ENCODE assay signal across 23 cellular contexts in genomic region chr3:4461459-4462090, GRCh38.
"Had no signal": no experiment of that assay in that cellular context is flagged by ENCODE, and none has a peak within 500 bp of the region (broad histone marks: within the 10 kb centered on the region; RNA-seq: fewer than 3 reads in every experiment).

No MANE protein-coding gene starts in this region.

- H3K36me3 Mint-ChIP-seq: mesothelial cell of epicardium; naive B cell; natural killer cell treated with Interleukin-12 subunit alpha and Interleukin-12 subunit beta and Interleukin-15 and Interleukin-18, amount 100 ng/mL, for 72 hours had no signal

- ATAC-seq: esophagus mucosa; gastrocnemius medialis; left lobe of liver; mucosa of descending colon; natural killer cell treated with Interleukin-12 subunit alpha and Interleukin-12 subunit beta and Interleukin-15 and Interleukin-18, amount 100 ng/mL, for 72 hours; sciatic nerve; stimulated activated naive CD8-positive, alpha-beta T cell treated with anti-CD3 and anti-CD28 coated beads, Interleukin-15, amount 100 ng/mL, for 72 hours; upper lobe of right lung had no signal

- H3K9me3 Mint-ChIP-seq: naive B cell; natural killer cell treated with Interleukin-12 subunit alpha and Interleukin-12 subunit beta and Interleukin-15 and Interleukin-18, amount 100 ng/mL, for 72 hours; stimulated activated naive CD8-positive, alpha-beta T cell treated with anti-CD3 and anti-CD28 coated beads, Interleukin-15, amount 100 ng/mL, for 72 hours had no signal

- H3K27ac Mint-ChIP-seq: mesothelial cell of epicardium; natural killer cell treated with Interleukin-12 subunit alpha and Interleukin-12 subunit beta and Interleukin-15 and Interleukin-18, amount 100 ng/mL, for 72 hours; stimulated activated naive CD8-positive, alpha-beta T cell treated with anti-CD3 and anti-CD28 coated beads, Interleukin-15, amount 100 ng/mL, for 72 hours had no signal

- H3K27me3 Mint-ChIP-seq: naive B cell; natural killer cell treated with Interleukin-12 subunit alpha and Interleukin-12 subunit beta and Interleukin-15 and Interleukin-18, amount 100 ng/mL, for 72 hours; stimulated activated naive CD8-positive, alpha-beta T cell treated with anti-CD3 and anti-CD28 coated beads, Interleukin-15, amount 100 ng/mL, for 72 hours had no signal

- DNase-seq: dorsolateral prefrontal cortex; effector CD4-positive, alpha-beta T cell; foreskin fibroblast; gastrocnemius medialis; head of caudate nucleus; kidney; mesenchymal stem cell; mucosa of descending colon; naive B cell; stimulated activated CD4-positive, alpha-beta T cell treated with anti-CD3 and anti-CD28 coated beads, Interleukin-12 subunit alpha, Interleukin-12 subunit beta, amount 100 ng/mL, for 4 hours; stimulated activated CD4-positive, alpha-beta T cell treated with anti-CD3 and anti-CD28 coated beads, Interleukin-1b, Interleukin-23, amount 100 ng/mL, for 48 hours; stimulated activated CD4-positive, alpha-beta T cell treated with anti-CD3 and anti-CD28 coated beads, Interleukin-4, amount 100 ng/mL, for 1 hour; stimulated activated CD8-positive, alpha-beta memory T cell treated with anti-CD3 and anti-CD28 coated beads, Interleukin-4, amount 100 ng/mL, for 48 hours; stimulated activated naive CD8-positive, alpha-beta T cell treated with anti-CD3 and anti-CD28 coated beads, Interleukin-15, amount 100 ng/mL, for 72 hours; transverse colon; upper lobe of right lung; uterus had no signal

- H3K4me3 Mint-ChIP-seq: mesothelial cell of epicardium; naive B cell; natural killer cell treated with Interleukin-12 subunit alpha and Interleukin-12 subunit beta and Interleukin-15 and Interleukin-18, amount 100 ng/mL, for 72 hours; neural crest cell; stimulated activated naive CD8-positive, alpha-beta T cell treated with anti-CD3 and anti-CD28 coated beads, Interleukin-15, amount 100 ng/mL, for 72 hours had no signal
